In genomic region chr1:228457017-228457395, GRCh38 we compare ENCODE assay signal across 8 cellular contexts. TPM values are rescaled to one million over a fixed set of nuclear protein-coding genes. Genes with fewer than 3 reads are reported as not detected.
A peak's percentile ranks its signal among the peaks of the same experiment; 100 is the strongest.
DNase-seq lines count a peak whose midpoint lies in the region; ATAC-seq, FAIRE-seq and TF ChIP-seq lines count a peak whose summit lies in the region.

No MANE protein-coding gene starts in this region.

- H3K27ac ChIP-seq in AG04450 (ENCODE audit: low read depth, low read length) (peak overlapping the region; percentile 74), IMR-90 (ENCODE audit: insufficient read depth, low read length) (peak overlapping the region; percentile 50), coronary artery (peak overlapping the region; percentile 69 to 90), kidney (ENCODE audit: low read depth in 2 of 2, low read length in 2 of 2) (peak overlapping the region in 1 of 2 donors; percentile 57)

- no peak overlapping the region for H2BK15ac ChIP-seq in IMR-90 (ENCODE audit: low read depth, low read length)

- peaks cover 16 to 26% (median 18%) of the 10 kb centered on the region in 3 donors for H3K4me1 Mint-ChIP-seq in naive B cell

- intact Hi-C loops in IMR-90 (cut with micrococcal nuclease), result loop anchor here (1.0 to 5.0 kb wide), 5 partner anchors 50 to 326 kb away; no protein-coding TSS in a partner anchor
- intact Hi-C loops in kidney (cut with DNase I), result no loop called here

- peaks cover 3% of the 10 kb centered on the region for H4K20me1 ChIP-seq in IMR-90 (ENCODE audit: insufficient read depth, low read length)

- H4K8ac ChIP-seq in IMR-90 (ENCODE audit: low read depth in 2 of 2, low read length in 2 of 2), result peak overlapping the region in 1 of 2 experiments; percentile 23; a peak in 2 of 4 replicates

- dilution Hi-C loops in IMR-90 (cut with HindIII; ENCODE audit: low sequenced_read_pairs, unreplicated experiment), result no loop called here

- TF ChIP-seq POLR2A in IMR-90 (IDR thresholded peaks at IDR 0.05; ENCODE audit: low read depth, low read length), result no peak

- H3K9me1 ChIP-seq in IMR-90 (ENCODE audit: insufficient read depth, low read length), result no peaks in the 10 kb centered on the region

- POLR2A ChIA-PET in AG04450 (lab: Yijun Ruan, JAX) (interaction anchor here (0.6 to 2.7 kb wide), 11 partner anchors 9 to 317 kb away, joined by 3 to 8 read pairs (median 4); partner anchors contain the start of genes GUK1, IBA57 and TRIM11), IMR-90 (lab: Charles Lee; ENCODE audit: unreplicated experiment) (interaction anchor here (1.4 kb wide), 1 partner anchor 29 kb away, joined by 5 read pairs; no protein-coding TSS in a partner anchor)

- H2BK20ac ChIP-seq in IMR-90 (ENCODE audit: low read depth, low read length), result no peak overlapping the region

- peak overlapping the region; percentile 37 for H4K5ac ChIP-seq in IMR-90 (ENCODE audit: low read depth, low read length)

- CTCF ChIA-PET in AG04450 (lab: Charles Lee) (interaction anchor here (1.9 to 2.1 kb wide), 2 partner anchors 44 to 291 kb away, joined by 6 read pairs; partner anchors contain the start of gene IBA57), IMR-90 (lab: Yijun Ruan, JAX) (interaction anchor here (1.0 kb wide), 1 partner anchor 45 kb away, joined by 3 read pairs; no protein-coding TSS in a partner anchor)

- peak overlapping the region; percentile 1; the same call in 1 of the 2 replicates for H3K4ac ChIP-seq in IMR-90 (ENCODE audit: low read depth, low read length)

- H3K23ac ChIP-seq in IMR-90 (ENCODE audit: low read depth, low read length), result peak overlapping the region; percentile 13

- H2AK5ac ChIP-seq in IMR-90 (ENCODE audit: low read depth, low read length), result no peak overlapping the region

- H3K14ac ChIP-seq in IMR-90 (replicated peaks; ENCODE audit: low read depth, low read length), result peak overlapping the region; percentile 23

- H3K27me3 Mint-ChIP-seq in naive B cell, result peaks cover 38 to 70% (median 50%) of the 10 kb centered on the region in 3 donors

- ATAC-seq in GM19455 (IDR thresholded peaks at IDR 0.05; ENCODE audit: unreplicated experiment) (peak; percentile 18), IMR-90 (ENCODE audit: low read depth) (peak; percentile 9), naive B cell (ENCODE audit: low read depth in 2 of 2) (no peak)

- H3K56ac ChIP-seq in IMR-90 (ENCODE audit: extremely low read depth, insufficient read depth, low read length), result no peak overlapping the region

- BruUV-seq in IMR-90 (replicated peaks; lab: Mats Ljungman, UMichigan), result no TSS peak

- peak overlapping the region in 3 of 6 donors; percentile 56 to 98 (median 92) for H3K27ac Mint-ChIP-seq in naive B cell

- no peak for FAIRE-seq in kidney (lab: Jason Lieb, UNC)

- no peak overlapping the region for H4K91ac ChIP-seq in IMR-90 (ENCODE audit: insufficient read depth, low read depth, low read length)

- no peak overlapping the region for H2BK120ac ChIP-seq in IMR-90 (ENCODE audit: low read depth, low read length)

- H2AK9ac ChIP-seq in IMR-90 (replicated peaks; ENCODE audit: low read depth, low read length, poor library complexity), result peak overlapping the region; percentile 0

- H3K27me3 ChIP-seq in AG04450 (ENCODE audit: control insufficient read depth, insufficient read depth, low read length) (no peaks in the 10 kb centered on the region), IMR-90 (ENCODE audit: control insufficient read depth, insufficient read depth, low read length) (no peaks in the 10 kb centered on the region)

- no peak for TF ChIP-seq RAD21 in IMR-90 (IDR thresholded peaks at IDR 0.05; ENCODE audit: low read length)

- H3K4me2 ChIP-seq in IMR-90 (ENCODE audit: low read depth, low read length), result peak overlapping the region; percentile 99

- H3K9ac ChIP-seq in IMR-90 (ENCODE audit: low read depth, low read length) (peak overlapping the region; percentile 84), kidney (ENCODE audit: low read length in 2 of 2) (no peak overlapping the region)

- H3K36me3 Mint-ChIP-seq in naive B cell, result peaks cover 0 to 7% of the 10 kb centered on the region in 2 donors

- peak overlapping the region; percentile 27 for H3K18ac ChIP-seq in IMR-90 (ENCODE audit: low read depth, low read length)

- WGBS in IMR-90 (ENCODE audit: extremely low coverage in 2 of 2, insufficient read length in 1 of 2), 2 experiments, result 0% methylated on average over 7 of the region's 13 CpGs; no CpG with 5 or more reads in 1 of the 2 experiments

- H2BK5ac ChIP-seq in IMR-90 (ENCODE audit: low read depth, low read length, poor library complexity, severe bottlenecking), result peak overlapping the region; percentile 11

- peak overlapping the region; percentile 83 for H3K4me3 ChIP-seq in AG04450 (ENCODE audit: low read depth, low read length)
- H3K4me3 ChIP-seq in IMR-90 (ENCODE audit: insufficient read depth, low read depth, low read length), result peak overlapping the region; percentile 50
- H3K4me3 ChIP-seq in coronary artery, result peak overlapping the region; percentile 69
- H3K4me3 ChIP-seq in kidney (ENCODE audit: low read length in 2 of 2), result peak overlapping the region in 1 of 2 donors; percentile 55

- in situ Hi-C loops in IMR-90 (cut with MboI; ENCODE audit: low sequenced_read_pairs), result no loop called here

- DNase-seq in AG04450 (ENCODE audit: low read depth, low spot score), result no peak
- DNase-seq in IMR-90, result no peak
- DNase-seq in coronary artery (ENCODE audit: low spot score), result no peak
- no peak for DNase-seq in naive B cell
- DNase-seq in DMS 273 (lab: John Stamatoyannopoulos, UW; ENCODE audit: unreplicated experiment), result no peak
- DNase-seq in kidney, result no peak
- DNase-seq in T-helper 9 cell, result no peak

- H2AFZ ChIP-seq in IMR-90 (replicated peaks; ENCODE audit: low read length, poor library complexity), result peak overlapping the region; percentile 97

- H3K4me1 ChIP-seq in IMR-90 (ENCODE audit: control insufficient read depth, insufficient read depth, low read length), result 0 out of 2 replicates have a peak, but pooled peaks cover 2% of the 10 kb centered on the region
- H3K4me1 ChIP-seq in kidney (ENCODE audit: control insufficient read depth in 1 of 2, insufficient read depth in 1 of 2, low read depth in 1 of 2, low read length in 2 of 2), result no peaks in the 10 kb centered on the region

- no peaks in the 10 kb centered on the region for H3K9me3 ChIP-seq in AG04450 (ENCODE audit: control insufficient read depth, insufficient read depth, low read length)
- no peaks in the 10 kb centered on the region for H3K9me3 ChIP-seq in IMR-90 (ENCODE audit: control insufficient read depth, insufficient read depth, low read length)
- no peaks in the 10 kb centered on the region for H3K9me3 ChIP-seq in kidney (ENCODE audit: control insufficient read depth in 1 of 2, low read length in 2 of 2)

- H3K9me3 Mint-ChIP-seq in naive B cell, result peaks cover 0 to 3% (median 0%) of the 10 kb centered on the region in 7 donors

- peaks cover 11 to 22% of the 10 kb centered on the region in 2 experiments for H3K79me1 ChIP-seq in IMR-90 (ENCODE audit: low read depth in 1 of 2, low read length in 2 of 2)

- no peaks in the 10 kb centered on the region for H3K36me3 ChIP-seq in IMR-90 (ENCODE audit: control insufficient read depth, insufficient read depth, low read length)
- H3K36me3 ChIP-seq in kidney (ENCODE audit: control insufficient read depth in 1 of 2, insufficient read depth in 2 of 2, low read length in 2 of 2), result no peaks in the 10 kb centered on the region

- peak overlapping the region; percentile 79 to 96 (median 88) for H3K4me3 Mint-ChIP-seq in naive B cell

- TF ChIP-seq CTCF in AG04450 (IDR thresholded peaks at IDR 0.05; ENCODE audit: low read depth, low read length) (no peak), IMR-90 (conservative IDR thresholded peaks at IDR 0.05; ENCODE audit: low read depth, low read length) (no peak), coronary artery (IDR thresholded peaks at IDR 0.05) (no peak), kidney (IDR thresholded peaks at IDR 0.05; ENCODE audit: borderline replicate concordance, extremely low read depth, insufficient read depth) (no peak)

TF ChIP-seq in IMR-90, 13 proteins besides CTCF, POLR2A, EP300 and RAD21 (continues in another document):
- TF ChIP-seq RCOR1 (IDR thresholded peaks at IDR 0.05; ENCODE audit: insufficient replicate concordance, low read length) (no peak), NFE2L2 (IDR thresholded peaks at IDR 0.05; ENCODE audit: low read depth, low read length) (no peak), SMC3 (IDR thresholded peaks at IDR 0.05; ENCODE audit: low read depth, low read length) (no peak), CHD1 (IDR thresholded peaks at IDR 0.05; ENCODE audit: low read depth, low read length) (no peak), MXI1 (IDR thresholded peaks at IDR 0.05; ENCODE audit: borderline replicate concordance, low read depth, low read length) (no peak), RFX5 (IDR thresholded peaks at IDR 0.05; ENCODE audit: low read depth, low read length) (no peak)

RNA-seq across cellular contexts. Expression of gene RNF187, which starts 30.2 kb away (rescaled TPM):
- 77.5 and 84.0 TPM in 2 replicates for polyA plus RNA-seq in AG04450 (2011; rRNA removed)
- polyA minus RNA-seq in AG04450 (2011; rRNA and poly(A)+ RNA removed), result 61.3 and 65.6 TPM in 2 replicates
- total RNA-seq in IMR-90 (2012; rRNA removed), result 13.6 and 14.0 TPM in 2 replicates
- 55.4 and 60.2 TPM in 2 replicates for polyA plus RNA-seq in IMR-90 (2012; rRNA removed)
- 66.0 and 74.1 TPM in 2 replicates for polyA plus RNA-seq in IMR-90 (2012; cell fraction: cytosol; rRNA removed)
- 23.7 and 33.7 TPM in 2 replicates for polyA plus RNA-seq in IMR-90 (2012; cell fraction: nucleus; rRNA removed; ENCODE audit: low replicate concordance)
- 10 to 100 TPM; 18.1 to 50.1 (median 28.3) TPM for polyA plus RNA-seq in naive B cell (ENCODE audit: low read depth in 6 of 6)
- total RNA-seq in kidney, result 137 TPM
- polyA plus RNA-seq in kidney (ENCODE audit: insufficient read depth, low read depth, low replicate concordance), result 85.2 TPM

RNA-seq across cellular contexts. Expression of gene TRIM17, which starts 40.3 kb away (rescaled TPM):
- polyA plus RNA-seq in AG04450 (2011; rRNA removed) (0.16 and 0.27 TPM in 2 replicates), IMR-90 (2012; rRNA removed) (0.26 and 0.39 TPM in 2 replicates), naive B cell (ENCODE audit: low read depth in 6 of 6) (under 1 TPM in 4 of 6 donors, not detected in 2; 0.24 to 0.27 (median 0.26) TPM), kidney (ENCODE audit: insufficient read depth, low read depth, low replicate concordance) (1.3 TPM)
- polyA minus RNA-seq in AG04450 (2011; rRNA and poly(A)+ RNA removed), result 0.52 and 0.92 TPM in 2 replicates
- total RNA-seq in IMR-90 (2012; rRNA removed) (not detected in 2 replicates), kidney (6.5 TPM)
- 0.06 and 0.11 TPM in 2 replicates for polyA plus RNA-seq in IMR-90 (2012; cell fraction: cytosol; rRNA removed)
- polyA plus RNA-seq in IMR-90 (2012; cell fraction: nucleus; rRNA removed; ENCODE audit: low replicate concordance), result 2.9 and 3.3 TPM in 2 replicates

RNA-seq across cellular contexts. Expression of gene TRIM11, which starts 50.4 kb away (rescaled TPM):
- 5.7 and 6.1 TPM in 2 replicates for polyA plus RNA-seq in AG04450 (2011; rRNA removed)
- 9.1 and 10.7 TPM in 2 replicates for polyA minus RNA-seq in AG04450 (2011; rRNA and poly(A)+ RNA removed)
- 6.8 and 7.2 TPM in 2 replicates for total RNA-seq in IMR-90 (2012; rRNA removed)
- 15.1 and 16.2 TPM in 2 replicates for polyA plus RNA-seq in IMR-90 (2012; rRNA removed)
- polyA plus RNA-seq in IMR-90 (2012; cell fraction: cytosol; rRNA removed), result 14.7 and 18.5 TPM in 2 replicates
- polyA plus RNA-seq in IMR-90 (2012; cell fraction: nucleus; rRNA removed; ENCODE audit: low replicate concordance), result 28.2 and 54.2 TPM in 2 replicates
- polyA plus RNA-seq in naive B cell (ENCODE audit: low read depth in 6 of 6), result 10 to 100 TPM in 4 of 6 donors, 1 to 10 TPM in 1, not detected in 1; 8.3 to 20.8 (median 16.4) TPM
- total RNA-seq in kidney, result 24.2 TPM
- 10.9 TPM for polyA plus RNA-seq in kidney (ENCODE audit: insufficient read depth, low read depth, low replicate concordance)

Comparison
In these comparisons a context has a peak if more than half of its experiments do, and no peak if none do; other contexts are left out.
1. ATAC-seq: peak in GM19455 (single experiment) and IMR-90 (single experiment); none in naive B cell (0 of 2).